13 cellular contexts compared by ENCODE assay signal in the genomic region with DNA sequence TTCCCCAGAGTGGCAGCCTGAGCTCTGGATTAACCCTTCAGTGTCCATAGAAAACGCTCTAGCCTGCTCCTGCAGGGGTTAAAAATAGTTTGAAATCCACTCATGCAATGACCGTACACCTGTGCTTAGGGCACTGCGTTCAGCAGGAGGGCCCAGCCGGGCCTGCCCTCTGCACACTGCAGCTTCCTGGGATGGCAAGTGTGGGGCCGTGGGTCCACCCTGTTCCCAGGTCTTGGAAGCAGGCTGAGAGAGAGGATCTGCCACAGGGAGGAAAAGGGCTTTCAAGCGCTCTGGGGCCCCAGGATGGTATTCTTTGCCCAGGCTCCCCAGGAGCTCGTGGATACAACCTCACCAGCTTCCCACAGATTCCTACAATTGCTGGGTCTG. TPM values are rescaled to one million over a fixed set of nuclear protein-coding genes. Genes with fewer than 3 reads are reported as not detected.
A peak's percentile ranks its signal among the peaks of the same experiment; 100 is the strongest.
DNase-seq lines count a peak whose midpoint lies in the region; ATAC-seq and TF ChIP-seq lines count a peak whose summit lies in the region.
"Had no signal": no experiment of that assay in that cellular context is flagged by ENCODE, and none has a peak within 500 bp of the region (broad histone marks: within the 10 kb centered on the region; RNA-seq: fewer than 3 reads in every experiment).

No MANE protein-coding gene starts in this region.

- CTCF ChIA-PET in activated CD8-positive, alpha-beta T cell treated with anti-CD3 and anti-CD28 coated beads, Interleukin-2, amount 10 ng/mL, durations not matched to agents 7 days and 5 days (lab: Charles Lee) = interaction anchor here (0.9 to 2.3 kb wide), 7 partner anchors 13 to 75 kb away, joined by 3 to 10 read pairs (median 4); no protein-coding TSS in a partner anchor

- peak overlapping the region; percentile 65 to 81 for H3K4me3 Mint-ChIP-seq in CD14-positive monocyte
- peak overlapping the region; percentile 30 for H3K4me3 Mint-ChIP-seq in activated CD8-positive, alpha-beta T cell treated with anti-CD3 and anti-CD28 coated beads, Interleukin-2, amount 10 ng/mL, durations not matched to agents 7 days and 5 days

- ATAC-seq in GM18907 (IDR thresholded peaks at IDR 0.05; ENCODE audit: unreplicated experiment) (peak; percentile 18), lower lobe of right lung (peak; percentile 10 to 21), omental fat pad (ENCODE audit: low FRiP score) (no peak), HG02588 (IDR thresholded peaks at IDR 0.05; ENCODE audit: unreplicated experiment) (no peak)
- peak; percentile 45 for ATAC-seq in activated CD8-positive, alpha-beta T cell treated with anti-CD3 and anti-CD28 coated beads, Interleukin-2, amount 10 ng/mL, durations not matched to agents 7 days and 5 days

- H3K4me1 ChIP-seq in lower lobe of right lung = peaks cover 23% of the 10 kb centered on the region
- H3K4me1 ChIP-seq: colonic mucosa had no signal

- H3K27me3 ChIP-seq in lower lobe of right lung (ENCODE audit: low read depth) = no peaks in the 10 kb centered on the region
- H3K27me3 ChIP-seq: colonic mucosa had no signal

- DNase-seq in CD14-positive monocyte (ENCODE audit: low spot score) (no peak), lower lobe of right lung (no peak), omental fat pad (ENCODE audit: low spot score) (no peak), NCI-H526 treated with DMSO at 0.1 percent for 48 hours (lab: John Stamatoyannopoulos, UW) (no peak), SW480 (ENCODE audit: low spot score) (no peak)
- no peak for DNase-seq in activated CD8-positive, alpha-beta T cell treated with anti-CD3 and anti-CD28 coated beads, Interleukin-2, amount 10 ng/mL, durations not matched to agents 7 days and 5 days
- DNase-seq: colonic mucosa, NCI-H2227 treated with DMSO at 0.1 percent for 48 hours, SW 1271 had no signal

- H3K27ac ChIP-seq in lower lobe of right lung = peak overlapping the region; percentile 48
- H3K27ac ChIP-seq: colonic mucosa had no signal

- no peaks in the 10 kb centered on the region for H3K36me3 ChIP-seq in lower lobe of right lung
- H3K36me3 ChIP-seq: colonic mucosa had no signal

- peaks cover 45% of the 10 kb centered on the region for H3K4me1 Mint-ChIP-seq in CD14-positive monocyte
- H3K4me1 Mint-ChIP-seq in activated CD8-positive, alpha-beta T cell treated with anti-CD3 and anti-CD28 coated beads, Interleukin-2, amount 10 ng/mL, durations not matched to agents 7 days and 5 days (ENCODE audit: low read depth) = peaks cover 45% of the 10 kb centered on the region

- no peak overlapping the region for H3K4me3 ChIP-seq in lower lobe of right lung
- H3K4me3 ChIP-seq: colonic mucosa had no signal

- intact Hi-C loops in CD14-positive monocyte (cut with micrococcal nuclease) = no loop called here
- intact Hi-C loops in lower lobe of right lung (cut with DNase I) = no loop called here

- POLR2A ChIA-PET in activated CD8-positive, alpha-beta T cell treated with anti-CD3 and anti-CD28 coated beads, Interleukin-2, amount 10 ng/mL, durations not matched to agents 7 days and 5 days (lab: Charles Lee) = interaction anchor here (0.7 to 2.5 kb wide), 6 partner anchors 15 to 149 kb away, joined by 3 to 25 read pairs (median 4); a partner anchor contains a TSS

- TF ChIP-seq CTCF in CD14-positive monocyte (IDR thresholded peaks at IDR 0.05) = no peak
- TF ChIP-seq CTCF in lower lobe of right lung (IDR thresholded peaks at IDR 0.05) = no peak
- TF ChIP-seq CTCF in omental fat pad (IDR thresholded peaks at IDR 0.05) = no peak

- no peaks in the 10 kb centered on the region for H3K36me3 Mint-ChIP-seq in CD14-positive monocyte
- no peaks in the 10 kb centered on the region for H3K36me3 Mint-ChIP-seq in activated CD8-positive, alpha-beta T cell treated with anti-CD3 and anti-CD28 coated beads, Interleukin-2, amount 10 ng/mL, durations not matched to agents 7 days and 5 days (ENCODE audit: low read depth)

- peaks cover 0 to 2% (median 0%) of the 10 kb centered on the region in 3 donors for H3K27me3 Mint-ChIP-seq in CD14-positive monocyte (ENCODE audit: low read depth in 3 of 3)
- H3K27me3 Mint-ChIP-seq in activated CD8-positive, alpha-beta T cell treated with anti-CD3 and anti-CD28 coated beads, Interleukin-2, amount 10 ng/mL, durations not matched to agents 7 days and 5 days (ENCODE audit: low read depth) = no peaks in the 10 kb centered on the region

- H3K9me3 ChIP-seq in lower lobe of right lung = no peaks in the 10 kb centered on the region
- H3K9me3 ChIP-seq: colonic mucosa had no signal

- peaks cover 0 to 9% (median 4%) of the 10 kb centered on the region in 7 donors for H3K9me3 Mint-ChIP-seq in CD14-positive monocyte
- no peaks in the 10 kb centered on the region for H3K9me3 Mint-ChIP-seq in activated CD8-positive, alpha-beta T cell treated with anti-CD3 and anti-CD28 coated beads, Interleukin-2, amount 10 ng/mL, durations not matched to agents 7 days and 5 days (ENCODE audit: insufficient read depth)

- H3K27ac Mint-ChIP-seq in CD14-positive monocyte = peak overlapping the region; percentile 78 to 96 (median 88)
- H3K27ac Mint-ChIP-seq in activated CD8-positive, alpha-beta T cell treated with anti-CD3 and anti-CD28 coated beads, Interleukin-2, amount 10 ng/mL, durations not matched to agents 7 days and 5 days = peak overlapping the region; percentile 89

RNA-seq across cellular contexts. Expression of a gene that starts 1.5 kb away (rescaled TPM):
- polyA plus RNA-seq in CD14-positive monocyte = 1 to 10 TPM in 1 of 2 donors, under 1 TPM in 1; 0.67 to 1.4 TPM
- total RNA-seq in activated CD8-positive, alpha-beta T cell treated with anti-CD3 and anti-CD28 coated beads, Interleukin-2, amount 10 ng/mL, durations not matched to agents 7 days and 5 days = 1 to 10 TPM; 8.5 to 9.5 TPM
- total RNA-seq in lower lobe of right lung = 4.5 TPM
- total RNA-seq in omental fat pad = 100 to 1,000 TPM in 3 of 4 donors, 10 to 100 TPM in 1; 75.0 to 252 (median 113) TPM
- total RNA-seq: pulmonary artery endothelial cell had no signal
- polyA plus RNA-seq: BJ had no signal

RNA-seq across cellular contexts. Expression of a gene that starts 29.1 kb away (rescaled TPM):
- 10 to 100 TPM; 71.5 to 77.2 TPM for polyA plus RNA-seq in CD14-positive monocyte
- total RNA-seq in activated CD8-positive, alpha-beta T cell treated with anti-CD3 and anti-CD28 coated beads, Interleukin-2, amount 10 ng/mL, durations not matched to agents 7 days and 5 days = 100 to 1,000 TPM; 110 to 117 TPM
- total RNA-seq in lower lobe of right lung = 121 TPM
- 10 to 100 TPM; 77.0 to 87.8 (median 82.3) TPM for total RNA-seq in omental fat pad

Comparison
In these comparisons a context has a peak if more than half of its experiments do, and no peak if none do; other contexts are left out.
1. ATAC-seq: peak in GM18907 (single experiment), activated CD8-positive, alpha-beta T cell treated with anti-CD3 and anti-CD28 coated beads, Interleukin-2, amount 10 ng/mL, durations not matched to agents 7 days and 5 days (single experiment) and lower lobe of right lung (2 of 2); none in omental fat pad (single experiment) and HG02588 (single experiment).
2. RNA of a gene that starts 1.5 kb away (total RNA-seq): 75.0 to 252 TPM in omental fat pad; 8.5 to 9.5 TPM in activated CD8-positive, alpha-beta T cell treated with anti-CD3 and anti-CD28 coated beads, Interleukin-2, amount 10 ng/mL, durations not matched to agents 7 days and 5 days and 4.5 TPM in lower lobe of right lung (single experiment); every median in the first group is over 4 times any median in the second.